Comparison of ENCODE assay signal across 9 cellular contexts in the genomic region with DNA sequence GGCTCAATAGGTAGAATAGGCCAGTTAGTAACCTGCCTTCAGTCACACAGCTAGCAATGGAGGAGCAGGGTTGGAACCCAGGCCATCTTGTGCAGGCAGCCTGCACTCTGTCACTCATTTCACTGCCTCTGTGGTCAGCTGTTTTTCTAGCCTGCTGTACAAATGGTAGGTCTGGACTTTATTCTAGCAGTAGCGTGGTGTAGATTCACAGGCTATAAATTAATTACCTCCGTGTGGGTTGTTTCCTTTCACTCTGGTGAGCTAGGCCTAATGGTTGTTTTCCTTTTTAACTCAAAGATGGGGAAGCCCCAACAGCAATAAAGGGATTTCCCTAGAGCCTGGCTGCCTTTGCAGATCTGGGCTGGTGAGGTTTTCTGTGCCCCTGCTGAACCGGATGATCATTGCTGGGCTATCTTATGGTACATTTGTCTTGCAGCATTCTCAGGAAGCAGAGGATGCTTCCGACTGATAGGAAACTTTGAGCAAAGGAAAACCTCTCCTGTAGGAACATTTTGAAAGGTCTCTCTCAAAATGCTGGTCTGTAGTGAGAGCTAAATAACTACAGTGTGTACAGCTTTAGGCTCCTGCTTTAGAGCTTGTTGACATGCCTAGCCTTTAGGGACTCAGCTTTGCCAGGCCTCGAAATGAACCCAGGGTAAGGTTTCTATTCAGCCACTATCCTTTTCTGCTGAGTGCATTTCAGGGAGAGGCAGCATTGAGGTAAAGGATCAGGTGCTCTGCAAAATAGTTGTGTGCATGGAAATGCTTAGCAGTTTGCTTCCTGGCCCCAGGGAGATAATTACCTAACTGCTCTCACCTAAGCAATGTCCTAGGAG.
DNase-seq lines count a peak whose midpoint lies in the region; ATAC-seq, FAIRE-seq and TF ChIP-seq lines count a peak whose summit lies in the region.
"Had no signal": no experiment of that assay in that cellular context is flagged by ENCODE, and none has a peak within 500 bp of the region (broad histone marks: within the 10 kb centered on the region; RNA-seq: fewer than 3 reads in every experiment).

No MANE protein-coding gene starts in this region.

- no peak for TF ChIP-seq POLR2A in gastroesophageal sphincter (IDR thresholded peaks at IDR 0.05)

- TF ChIP-seq CTCF in SK-N-SH (IDR thresholded peaks at IDR 0.05) (no peak), choroid plexus epithelial cell (conservative IDR thresholded peaks at IDR 0.05; ENCODE audit: low read depth, low read length) (no peak), HFFc6 (IDR thresholded peaks at IDR 0.05) (no peak), D721Med (IDR thresholded peaks at IDR 0.05; ENCODE audit: insufficient read depth, missing control alignments) (no peak), gastroesophageal sphincter (IDR thresholded peaks at IDR 0.05) (no peak)

- CTCF ChIA-PET in SK-N-SH (lab: Yijun Ruan, JAX), result interaction anchor here (0.9 to 3.3 kb wide), 14 partner anchors 13 to 181 kb away, joined by 3 to 25 read pairs (median 4); no protein-coding TSS in a partner anchor

- H3F3A ChIP-seq in SK-N-SH (replicated peaks; ENCODE audit: insufficient read depth), result no peaks in the 10 kb centered on the region

- POLR2A ChIA-PET in SK-N-SH (lab: Yijun Ruan, JAX), result interaction anchor here (0.6 to 1.4 kb wide), 3 partner anchors 48 to 137 kb away, joined by 3 to 5 read pairs (median 3); no protein-coding TSS in a partner anchor

- no peaks in the 10 kb centered on the region for H3K9me3 Mint-ChIP-seq in HFFc6

- peaks cover 6% of the 10 kb centered on the region; the same call in 1 of the 2 replicates for H3K79me2 ChIP-seq in SK-N-SH (ENCODE audit: insufficient read depth)

- H3K4me3 ChIP-seq in SK-N-SH (ENCODE audit: low read depth in 2 of 2, low read length in 1 of 2), result no peak overlapping the region; a peak in 1 of 4 replicates
- H3K4me3 ChIP-seq in choroid plexus epithelial cell (ENCODE audit: low read depth, low read length), result no peak overlapping the region
- no peak overlapping the region for H3K4me3 ChIP-seq in gastroesophageal sphincter
- H3K4me3 ChIP-seq: K562 had no signal

- TF ChIP-seq EP300 in SK-N-SH (IDR thresholded peaks at IDR 0.05; ENCODE audit: borderline replicate concordance in 1 of 2, low read depth in 1 of 2, low read length in 1 of 2) (peak in 1 of 2 experiments; percentile 91; a peak in 2 of 4 replicates), gastroesophageal sphincter (IDR thresholded peaks at IDR 0.05) (no peak)

- H3K9ac ChIP-seq in SK-N-SH, result no peak overlapping the region

- no peak overlapping the region for H3K27ac Mint-ChIP-seq in HFFc6

- no peaks in the 10 kb centered on the region for H3K9me3 ChIP-seq in SK-N-SH
- no peaks in the 10 kb centered on the region for H3K9me3 ChIP-seq in gastroesophageal sphincter

- WGBS in SK-N-SH (ENCODE audit: low lambda C conversion rate), result 51% methylated on average over 5 of the region's 5 CpGs
- WGBS in gastroesophageal sphincter (ENCODE audit: low coverage in 1 of 2), 2 donors, result 67% methylated on average over 4 of the region's 5 CpGs; no CpG with 5 or more reads in 1 of the 2 donors

- no peak overlapping the region for H2AFZ ChIP-seq in SK-N-SH (ENCODE audit: low read depth)

- H3K4me2 ChIP-seq in SK-N-SH, result no peak overlapping the region

- H3K36me3 Mint-ChIP-seq in HFFc6 (ENCODE audit: low read depth), result peaks cover 13% of the 10 kb centered on the region

- no peaks in the 10 kb centered on the region for H3K4me1 Mint-ChIP-seq in HFFc6 (ENCODE audit: low read depth)

- peaks cover 5 to 24% of the 10 kb centered on the region in 2 experiments; a peak in 3 of 4 replicates for H3K4me1 ChIP-seq in SK-N-SH (ENCODE audit: control insufficient read depth in 1 of 2, insufficient read depth in 2 of 2, low read depth in 1 of 2, low read length in 1 of 2)
- no peaks in the 10 kb centered on the region for H3K4me1 ChIP-seq in gastroesophageal sphincter

- H3K27ac ChIP-seq in SK-N-SH (ENCODE audit: low read depth in 2 of 2, low read length in 1 of 2), result peak overlapping the region in 1 of 2 experiments; percentile 94; a peak in 3 of 4 replicates
- no peak overlapping the region for H3K27ac ChIP-seq in gastroesophageal sphincter

- H3K27me3 Mint-ChIP-seq in HFFc6 (ENCODE audit: insufficient read depth), result no peaks in the 10 kb centered on the region; the same call in 1 of the 2 replicates

- H3K9me2 ChIP-seq in SK-N-SH, result no peaks in the 10 kb centered on the region

- FAIRE-seq in D721Med (lab: Jason Lieb, UNC), result no peak
- FAIRE-seq: K562 had no signal

- H3K4me3 Mint-ChIP-seq in HFFc6, result no peak overlapping the region

- peak; percentile 80 for DNase-seq in SK-N-SH
- DNase-seq in choroid plexus epithelial cell (ENCODE audit: low read depth), result peak; percentile 21
- peak; percentile 30 to 35 for DNase-seq in stimulated activated CD8-positive, alpha-beta memory T cell treated with anti-CD3 and anti-CD28 coated beads, Interleukin-15, amount 100 ng/mL, for 48 hours (ENCODE audit: low read depth in 2 of 2)
- DNase-seq in HFFc6, result no peak
- no peak for DNase-seq in D721Med (ENCODE audit: insufficient read length, low spot score)

- TF ChIP-seq RAD21 in SK-N-SH (IDR thresholded peaks at IDR 0.05; ENCODE audit: low read length), result peak; percentile 27; the same call in 1 of the 2 replicates

- H3K36me3 ChIP-seq in SK-N-SH (replicated peaks in 1 of 2; ENCODE audit: control insufficient read depth in 1 of 2, insufficient read depth in 2 of 2, low read length in 1 of 2) (peaks cover 0 to 3% of the 10 kb centered on the region in 2 experiments), gastroesophageal sphincter (no peaks in the 10 kb centered on the region)

- no peaks in the 10 kb centered on the region for H4K20me1 ChIP-seq in SK-N-SH (ENCODE audit: insufficient read depth)

- H3K27me3 ChIP-seq in SK-N-SH (ENCODE audit: insufficient read depth), result no peaks in the 10 kb centered on the region
- no peaks in the 10 kb centered on the region for H3K27me3 ChIP-seq in gastroesophageal sphincter

- ATAC-seq in GM18520 (IDR thresholded peaks at IDR 0.05; ENCODE audit: unreplicated experiment), result peak; percentile 89
- peak; percentile 96 for ATAC-seq in HG02610 (IDR thresholded peaks at IDR 0.05; ENCODE audit: unreplicated experiment)
- ATAC-seq in gastroesophageal sphincter, result no peak
- ATAC-seq: K562 had no signal

TF ChIP-seq in SK-N-SH, 30 proteins besides CTCF, POLR2A, EP300 and RAD21:
- TF ChIP-seq SIN3A (IDR thresholded peaks at IDR 0.05; ENCODE audit: borderline replicate concordance, low read depth, low read length) (0 out of 2 replicates have a peak, but pooled peaks have one; percentile 21), NFIC (IDR thresholded peaks at IDR 0.05; ENCODE audit: borderline replicate concordance) (no peak), GATA2 (CRISPR knock-in tag; IDR thresholded peaks at IDR 0.05) (peak; percentile 50; the same call in 1 of the 2 replicates), RXRA (IDR thresholded peaks at IDR 0.05; ENCODE audit: borderline replicate concordance, low read depth) (no peak), RCOR1 (IDR thresholded peaks at IDR 0.05; ENCODE audit: low read length) (peak; percentile 83), GABPA (IDR thresholded peaks at IDR 0.05; ENCODE audit: low read depth) (no peak), TCF12 (IDR thresholded peaks at IDR 0.05) (peak; percentile 54; the same call in 1 of the 2 replicates), CHD2 (IDR thresholded peaks at IDR 0.05; ENCODE audit: low read length, partially characterized antibody) (peak; percentile 88), FOSL2 (IDR thresholded peaks at IDR 0.05; ENCODE audit: borderline replicate concordance, low read depth) (no peak), NRF1 (IDR thresholded peaks at IDR 0.05; ENCODE audit: low read depth, low read length) (no peak), FOXJ3 (CRISPR knock-in tag; IDR thresholded peaks at IDR 0.05) (peak; percentile 93)
- TF ChIP-seq, protein P1, sequence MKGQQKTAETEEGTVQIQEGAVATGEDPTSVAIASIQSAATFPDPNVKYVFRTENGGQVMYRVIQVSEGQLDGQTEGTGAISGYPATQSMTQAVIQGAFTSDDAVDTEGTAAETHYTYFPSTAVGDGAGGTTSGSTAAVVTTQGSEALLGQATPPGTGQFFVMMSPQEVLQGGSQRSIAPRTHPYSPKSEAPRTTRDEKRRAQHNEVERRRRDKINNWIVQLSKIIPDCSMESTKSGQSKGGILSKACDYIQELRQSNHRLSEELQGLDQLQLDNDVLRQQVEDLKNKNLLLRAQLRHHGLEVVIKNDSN (IDR thresholded peaks at IDR 0.05; ENCODE audit: borderline replicate concordance, low read depth), result no peak
- TF ChIP-seq, protein P2, sequence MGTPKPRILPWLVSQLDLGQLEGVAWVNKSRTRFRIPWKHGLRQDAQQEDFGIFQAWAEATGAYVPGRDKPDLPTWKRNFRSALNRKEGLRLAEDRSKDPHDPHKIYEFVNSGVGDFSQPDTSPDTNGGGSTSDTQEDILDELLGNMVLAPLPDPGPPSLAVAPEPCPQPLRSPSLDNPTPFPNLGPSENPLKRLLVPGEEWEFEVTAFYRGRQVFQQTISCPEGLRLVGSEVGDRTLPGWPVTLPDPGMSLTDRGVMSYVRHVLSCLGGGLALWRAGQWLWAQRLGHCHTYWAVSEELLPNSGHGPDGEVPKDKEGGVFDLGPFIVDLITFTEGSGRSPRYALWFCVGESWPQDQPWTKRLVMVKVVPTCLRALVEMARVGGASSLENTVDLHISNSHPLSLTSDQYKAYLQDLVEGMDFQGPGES (IDR thresholded peaks at IDR 0.05; ENCODE audit: low read depth, low read length), result no peak

Comparison
In these comparisons a context has a peak if more than half of its experiments do, and no peak if none do; other contexts are left out.
1. DNase-seq: peak in SK-N-SH (single experiment), choroid plexus epithelial cell (single experiment) and stimulated activated CD8-positive, alpha-beta memory T cell treated with anti-CD3 and anti-CD28 coated beads, Interleukin-15, amount 100 ng/mL, for 48 hours (2 of 2); none in HFFc6 (single experiment) and D721Med (single experiment).